14 cellular contexts compared by ENCODE assay signal in genomic region chr18:41767960-41768359, GRCh38.
DNase-seq lines count a peak whose midpoint lies in the region; ATAC-seq, FAIRE-seq and TF ChIP-seq lines count a peak whose summit lies in the region.
"Had no signal": no experiment of that assay in that cellular context is flagged by ENCODE, and none has a peak within 500 bp of the region (broad histone marks: within the 10 kb centered on the region; RNA-seq: fewer than 3 reads in every experiment).

No MANE protein-coding gene starts in this region.

- H3K36me3 Mint-ChIP-seq in progenitor cell of endocrine pancreas (ENCODE audit: insufficient read depth): no peaks in the 10 kb centered on the region
- H3K36me3 Mint-ChIP-seq: activated naive CD4-positive, alpha-beta T cell treated with anti-CD3 and anti-CD28 coated beads, Interleukin-2, amount 50 U/mL, for 24 hours; stimulated activated naive B cell treated with anti-CD40 and anti-IgM and Interleukin-4, amounts not matched to agents 10 μg/mL and 1 μg/mL and 100 μg/mL, for 72 hours had no signal

- POLR2A ChIA-PET in H1 (lab: Charles Lee; ENCODE audit: partially characterized antibody): no interaction called here

- no peak overlapping the region for H3K56ac ChIP-seq in H1 (replicated peaks; ENCODE audit: insufficient read length, low read depth, low read length)

- no peak overlapping the region for H3K9ac ChIP-seq in H1 (replicated peaks in 1 of 4; ENCODE audit: extremely low read depth in 1 of 4, low read depth in 3 of 4, low read length in 3 of 4)

- H3K4me1 ChIP-seq in H1 (replicated peaks in 1 of 4; ENCODE audit: control insufficient read depth in 3 of 4, insufficient read depth in 4 of 4, low read length in 3 of 4): peaks cover 0 to 2% (median 0%) of the 10 kb centered on the region in 4 experiments; a peak in 2 of 7 replicates
- H3K4me1 ChIP-seq: heart left ventricle had no signal

- no peak for TF ChIP-seq POLR2A in H1 (IDR thresholded peaks at IDR 0.05; ENCODE audit: control extremely low read depth in 1 of 2, low read depth in 2 of 2, low read length in 2 of 2)

- H3K4me3 ChIP-seq in H1 (ENCODE audit: extremely low read depth in 1 of 4, insufficient read depth in 2 of 4, low read depth in 3 of 4, low read length in 4 of 4): no peak overlapping the region
- H3K4me3 ChIP-seq: heart left ventricle, ovary had no signal

- H3K27me3 Mint-ChIP-seq in progenitor cell of endocrine pancreas: no peaks in the 10 kb centered on the region
- H3K27me3 Mint-ChIP-seq: stimulated activated naive B cell treated with anti-CD40 and anti-IgM and Interleukin-4, amounts not matched to agents 10 μg/mL and 1 μg/mL and 100 μg/mL, for 72 hours had no signal

- H3K23ac ChIP-seq in H1 (ENCODE audit: insufficient read length): no peak overlapping the region

- H2BK20ac ChIP-seq in H1 (ENCODE audit: low read length): no peak overlapping the region

- H4K8ac ChIP-seq in H1 (ENCODE audit: extremely low read depth, insufficient read depth, low read length): no peak overlapping the region

- H3K9me3 ChIP-seq in H1 (ENCODE audit: insufficient read depth in 2 of 2, low read depth in 1 of 2, low read length in 1 of 2): no peaks in the 10 kb centered on the region
- H3K9me3 ChIP-seq: heart left ventricle, ovary had no signal

- no peak overlapping the region for H2BK120ac ChIP-seq in H1 (replicated peaks; ENCODE audit: low read depth, low read length)

- no peak overlapping the region for H2BK15ac ChIP-seq in H1 (ENCODE audit: low read length)

- peaks cover 9% of the 10 kb centered on the region for H3K4me1 Mint-ChIP-seq in progenitor cell of endocrine pancreas (ENCODE audit: low read depth)
- H3K4me1 Mint-ChIP-seq: activated naive CD4-positive, alpha-beta T cell treated with anti-CD3 and anti-CD28 coated beads, Interleukin-2, amount 50 U/mL, for 24 hours; stimulated activated naive B cell treated with anti-CD40 and anti-IgM and Interleukin-4, amounts not matched to agents 10 μg/mL and 1 μg/mL and 100 μg/mL, for 72 hours had no signal

- H4K91ac ChIP-seq in H1 (replicated peaks; ENCODE audit: insufficient read length, low read length): no peak overlapping the region

- H3K4me2 ChIP-seq in H1 (ENCODE audit: insufficient read depth in 1 of 2, low read depth in 2 of 2, low read length in 2 of 2): no peak overlapping the region

- H4K20me1 ChIP-seq in H1 (replicated peaks in 1 of 2; ENCODE audit: control insufficient read depth in 1 of 2, insufficient read depth in 2 of 2, low read length in 2 of 2): no peaks in the 10 kb centered on the region

- H3K79me1 ChIP-seq in H1 (ENCODE audit: low read depth, low read length): no peaks in the 10 kb centered on the region

- TF ChIP-seq CTCF in H1 (IDR thresholded peaks at IDR 0.05; ENCODE audit: control extremely low read depth in 1 of 3, insufficient read depth in 1 of 3, low read depth in 1 of 3, low read length in 3 of 3) (peak in 1 of 3 experiments; percentile 22; a peak in 2 of 4 replicates), progenitor cell of endocrine pancreas (IDR thresholded peaks at IDR 0.05; ENCODE audit: unreplicated experiment) (peak; percentile 19)

- TF ChIP-seq EP300 in H1 (IDR thresholded peaks at IDR 0.05; ENCODE audit: borderline replicate concordance in 1 of 2, low read depth in 2 of 2, low read length in 2 of 2): no peak

- H3K27me3 ChIP-seq in H1 (replicated peaks in 1 of 4; ENCODE audit: control insufficient read depth in 3 of 4, extremely low read depth in 1 of 4, insufficient read depth in 3 of 4, low read length in 3 of 4): no peaks in the 10 kb centered on the region
- H3K27me3 ChIP-seq: ovary had no signal

- no peak overlapping the region for H2BK5ac ChIP-seq in H1 (ENCODE audit: low read depth, low read length)

- no peak overlapping the region for H4K5ac ChIP-seq in H1 (ENCODE audit: insufficient read length, low read depth, low read length)

- peak; percentile 57 to 61 for TF ChIP-seq RAD21 in H1 (IDR thresholded peaks at IDR 0.05 in 1 of 2, conservative IDR thresholded peaks at IDR 0.05 in 1 of 2; ENCODE audit: low read depth in 2 of 2, low read length in 2 of 2)

- peak overlapping the region; percentile 69 for H3K27ac Mint-ChIP-seq in progenitor cell of endocrine pancreas
- H3K27ac Mint-ChIP-seq: activated naive CD4-positive, alpha-beta T cell treated with anti-CD3 and anti-CD28 coated beads, Interleukin-2, amount 50 U/mL, for 24 hours; stimulated activated naive B cell treated with anti-CD40 and anti-IgM and Interleukin-4, amounts not matched to agents 10 μg/mL and 1 μg/mL and 100 μg/mL, for 72 hours had no signal

- H3K9me3 Mint-ChIP-seq in progenitor cell of endocrine pancreas (ENCODE audit: low read depth): no peaks in the 10 kb centered on the region
- H3K9me3 Mint-ChIP-seq: activated naive CD4-positive, alpha-beta T cell treated with anti-CD3 and anti-CD28 coated beads, Interleukin-2, amount 50 U/mL, for 24 hours had no signal

- no peak overlapping the region for H3K18ac ChIP-seq in H1 (ENCODE audit: extremely low read depth, low read length)

- H3K79me2 ChIP-seq in H1 (ENCODE audit: control insufficient read depth in 1 of 2, insufficient read depth in 2 of 2, low read length in 2 of 2): no peaks in the 10 kb centered on the region

- CTCF ChIA-PET in H1 (lab: Charles Lee; ENCODE audit: partially characterized antibody): interaction anchor here (2.1 kb wide), 1 partner anchor 13 kb away, joined by 5 read pairs; no protein-coding TSS in a partner anchor

- no peak overlapping the region for H3K14ac ChIP-seq in H1 (ENCODE audit: insufficient read length)

- H3K4me3 Mint-ChIP-seq in progenitor cell of endocrine pancreas (ENCODE audit: low read depth): no peak overlapping the region
- H3K4me3 Mint-ChIP-seq: activated naive CD4-positive, alpha-beta T cell treated with anti-CD3 and anti-CD28 coated beads, Interleukin-2, amount 50 U/mL, for 24 hours; stimulated activated naive B cell treated with anti-CD40 and anti-IgM and Interleukin-4, amounts not matched to agents 10 μg/mL and 1 μg/mL and 100 μg/mL, for 72 hours had no signal

- WGBS in H1 (ENCODE audit: extremely low coverage in 1 of 2, insufficient coverage in 1 of 2, insufficient read length in 1 of 2, insufficient replicate concordance in 2 of 2, low coverage in 1 of 2, low lambda C conversion rate in 2 of 2, missing lambda C conversion rate in 1 of 2), 2 experiments: 92% methylated on average over 4 of the region's 4 CpGs; no CpG with 5 or more reads in 1 of the 2 experiments

- no peak for ATAC-seq in stimulated activated naive CD8-positive, alpha-beta T cell treated with anti-CD3 and anti-CD28 coated beads, Interleukin-15, Interleukin-2, amounts not matched to agents 100 U/mL and 50 U/mL, for 24 hours
- no peak for ATAC-seq in HG03097 (IDR thresholded peaks at IDR 0.05; ENCODE audit: low FRiP score, unreplicated experiment)
- ATAC-seq: heart left ventricle had no signal

- DNase-seq in DMS153 (lab: John Stamatoyannopoulos, UW) (peak; percentile 49), DMS153 treated with DMSO at 0.1 percent for 48 hours (lab: John Stamatoyannopoulos, UW; ENCODE audit: unreplicated experiment) (no peak), NCI-H69 (lab: John Stamatoyannopoulos, UW) (peak; percentile 73), H1 (ENCODE audit: low read depth in 1 of 2, low spot score in 2 of 2) (no peak), progenitor cell of endocrine pancreas (ENCODE audit: low spot score, unreplicated experiment) (no peak)
- no peak for DNase-seq in stimulated activated naive CD8-positive, alpha-beta T cell treated with anti-CD3 and anti-CD28 coated beads, Interleukin-15, Interleukin-2, amounts not matched to agents 100 U/mL and 50 U/mL, for 24 hours
- DNase-seq in activated CD4-positive, alpha-beta T cell treated with anti-CD3 and anti-CD28 coated beads for 4 hours: no peak
- DNase-seq: heart left ventricle; ovary; stimulated activated naive B cell treated with anti-CD40 and anti-IgM and Interleukin-4, amounts not matched to agents 10 μg/mL and 1 μg/mL and 100 μg/mL, for 72 hours had no signal

- no peak overlapping the region; the same call in 1 of the 2 replicates for H3K27ac ChIP-seq in H1 (ENCODE audit: low read depth, low read length)
- H3K27ac ChIP-seq: heart left ventricle, ovary had no signal

- peak; percentile 36 for FAIRE-seq in H1 (lab: Jason Lieb, UNC)
- FAIRE-seq: A204.1, GM18507 had no signal

- no peaks in the 10 kb centered on the region for H3K36me3 ChIP-seq in H1 (ENCODE audit: control insufficient read depth in 2 of 4, insufficient read depth in 4 of 4, low read length in 3 of 4)
- H3K36me3 ChIP-seq: heart left ventricle, ovary had no signal

- no peak overlapping the region for H2AFZ ChIP-seq in H1 (ENCODE audit: low read length)

- no peaks in the 10 kb centered on the region for H3K23me2 ChIP-seq in H1 (ENCODE audit: low read depth, low read length)

- no peak overlapping the region for H3K4ac ChIP-seq in H1 (replicated peaks; ENCODE audit: insufficient read length, low read depth, low read length)

- H2AK5ac ChIP-seq in H1 (ENCODE audit: low read depth, low read length): no peak overlapping the region

- no peak overlapping the region for H2BK12ac ChIP-seq in H1 (ENCODE audit: low read depth, low read length)

TF ChIP-seq in H1, 55 proteins besides CTCF, POLR2A, EP300 and RAD21 (continues in another document):
- TF ChIP-seq SIRT6 (IDR thresholded peaks at IDR 0.05; ENCODE audit: low read length) (no peak), SP2 (IDR thresholded peaks at IDR 0.05; ENCODE audit: low read length) (no peak), SP1 (IDR thresholded peaks at IDR 0.05; ENCODE audit: low read depth, low read length) (no peak), SIX5 (IDR thresholded peaks at IDR 0.05; ENCODE audit: low read depth, low read length) (no peak), E2F6 (IDR thresholded peaks at IDR 0.05) (no peak), ATF2 (IDR thresholded peaks at IDR 0.05; ENCODE audit: low read length) (no peak), BRCA1 (IDR thresholded peaks at IDR 0.05; ENCODE audit: low read depth, low read length) (no peak), CREB1 (IDR thresholded peaks at IDR 0.05) (no peak)

Comparison
In these comparisons a context has a peak if more than half of its experiments do, and no peak if none do; other contexts are left out.
1. DNase-seq: peak in DMS153 (single experiment) and NCI-H69 (single experiment); none in DMS153 treated with DMSO at 0.1 percent for 48 hours (single experiment), H1 (0 of 2), progenitor cell of endocrine pancreas (single experiment), stimulated activated naive CD8-positive, alpha-beta T cell treated with anti-CD3 and anti-CD28 coated beads, Interleukin-15, Interleukin-2, amounts not matched to agents 100 U/mL and 50 U/mL, for 24 hours (single experiment) and activated CD4-positive, alpha-beta T cell treated with anti-CD3 and anti-CD28 coated beads for 4 hours (0 of 2).